11 cellular contexts compared by ENCODE assay signal in the genomic region with DNA sequence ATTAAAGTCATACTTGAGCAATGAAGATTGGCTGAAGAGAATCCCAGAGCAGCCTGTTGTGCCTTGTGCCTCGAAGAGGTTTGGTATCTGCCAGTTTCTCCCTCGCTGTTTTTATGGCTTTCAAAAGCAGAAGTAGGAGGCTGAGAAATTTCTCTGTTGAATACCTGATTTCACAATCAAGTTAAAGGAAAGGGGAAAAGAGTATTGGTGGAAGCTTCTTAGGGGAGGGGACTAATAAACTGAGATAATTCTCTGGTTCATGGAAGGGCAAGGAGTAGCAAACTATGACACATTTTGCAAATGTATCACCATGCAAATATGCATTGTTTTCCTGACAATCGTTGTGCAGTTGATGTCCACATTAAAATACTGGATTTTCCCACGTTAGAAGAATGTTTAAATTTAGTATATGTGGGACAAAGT. TPM values are rescaled to one million over a fixed set of nuclear protein-coding genes. Genes with fewer than 3 reads are reported as not detected.
DNase-seq lines count a peak whose midpoint lies in the region; ATAC-seq lines count a peak whose summit lies in the region.
"Had no signal": no experiment of that assay in that cellular context is flagged by ENCODE, and none has a peak within 500 bp of the region (broad histone marks: within the 10 kb centered on the region; RNA-seq: fewer than 3 reads in every experiment).

A gene (minus strand): TSS at position 85 of the 423 bp plus-strand sequence. CDS start 550 bp downstream, outside the sequence.

- DNase-seq in GM03348 (ENCODE audit: low spot score) (peak; percentile 80), OCI-M1 (lab: John Stamatoyannopoulos, UW) (peak; percentile 92), pons (ENCODE audit: low spot score) (peak; percentile 73), NCI-H2227 treated with DMSO at 0.1 percent for 48 hours (lab: John Stamatoyannopoulos, UW) (no peak)
- DNase-seq: activated T-cell treated with anti-CD3 and anti-CD28 coated beads, Interleukin-2, amount 50 U/mL, for 72 hours had no signal

- ATAC-seq in esophagus mucosa (peak; percentile 85), HG03457 (IDR thresholded peaks at IDR 0.05; ENCODE audit: unreplicated experiment) (no peak), HG03097 (IDR thresholded peaks at IDR 0.05; ENCODE audit: low FRiP score, unreplicated experiment) (no peak), HG03354 (IDR thresholded peaks at IDR 0.05; ENCODE audit: poor library complexity, severe bottlenecking, unreplicated experiment) (no peak)
- ATAC-seq: activated T-cell treated with anti-CD3 and anti-CD28 coated beads, Interleukin-2, amount 50 U/mL, for 72 hours; Right ventricle myocardium inferior had no signal

RNA-seq across cellular contexts. Expression of the gene that starts here (rescaled TPM):
- total RNA-seq in esophagus mucosa = 4.1 TPM
- total RNA-seq: H1, Right ventricle myocardium inferior had no signal
